ENCODE assay signal across 14 cellular contexts in the genomic region with DNA sequence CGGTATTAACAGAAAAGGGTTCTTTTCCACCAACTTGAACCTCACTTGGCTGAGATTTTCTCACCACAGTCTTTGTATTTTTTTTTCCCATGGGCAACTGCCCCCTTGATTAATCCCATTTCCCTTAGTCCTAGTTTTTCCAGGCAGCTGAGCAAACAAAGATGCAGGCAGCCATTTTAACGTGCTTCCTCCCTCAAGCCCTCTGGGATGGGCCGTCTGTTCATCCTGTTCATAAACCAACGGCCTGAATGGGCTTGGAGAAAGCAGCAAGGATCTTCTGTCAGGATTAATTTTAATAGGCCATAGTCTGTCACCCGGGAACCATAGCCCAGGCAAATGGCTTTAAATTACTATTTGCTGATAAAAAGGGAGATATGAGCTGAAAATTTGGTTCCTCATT. TPM values are rescaled to one million over a fixed set of nuclear protein-coding genes. Genes with fewer than 3 reads are reported as not detected.
DNase-seq lines count a peak whose midpoint lies in the region; ATAC-seq, FAIRE-seq and TF ChIP-seq lines count a peak whose summit lies in the region.
"Had no signal": no experiment of that assay in that cellular context is flagged by ENCODE, and none has a peak within 500 bp of the region (broad histone marks: within the 10 kb centered on the region; RNA-seq: fewer than 3 reads in every experiment).

No MANE protein-coding gene starts in this region.

- peak overlapping the region; percentile 4 for H2AFZ ChIP-seq in osteoblast (ENCODE audit: low read length)

- peak overlapping the region; percentile 83 for H3K27ac ChIP-seq in SJCRH30
- no peak overlapping the region for H3K27ac ChIP-seq in osteoblast (ENCODE audit: low read depth, low read length)
- no peak overlapping the region for H3K27ac ChIP-seq in pancreas
- H3K27ac ChIP-seq: left lung had no signal

- 70 to 72% methylated on average over 5 of the region's 5 CpGs for WGBS in pancreas, 2 donors

- no peak for FAIRE-seq in pancreas (lab: Jason Lieb, UNC)
- FAIRE-seq: TTC549 had no signal

- H3K4me3 Mint-ChIP-seq in activated naive CD8-positive, alpha-beta T cell treated with anti-CD3 and anti-CD28 coated beads for 36 hours = no peak overlapping the region
- H3K4me3 Mint-ChIP-seq: endodermal cell had no signal

- DNase-seq in DMS153 treated with DMSO at 0.1 percent for 48 hours (lab: John Stamatoyannopoulos, UW; ENCODE audit: unreplicated experiment) = peak; percentile 2
- peak; percentile 76 for DNase-seq in NCI-H1092 (lab: John Stamatoyannopoulos, UW)
- DNase-seq in SJCRH30 = peak; percentile 92 to 98
- DNase-seq in osteoblast (ENCODE audit: insufficient read length, low spot score, missing footprints) = no peak
- DNase-seq in hepatic stellate cell (ENCODE audit: low spot score) = no peak
- DNase-seq in pancreas = no peak
- no peak for DNase-seq in activated naive CD8-positive, alpha-beta T cell treated with anti-CD3 and anti-CD28 coated beads for 36 hours
- DNase-seq: activated CD4-positive, alpha-beta T cell treated with anti-CD3 and anti-CD28 coated beads, Interleukin-2, amount 50 U/mL, for 4 hours; central memory CD4-positive, alpha-beta T cell; endodermal cell; Karpas-422; left lung; NCI-H2107 had no signal

- H3K4me1 ChIP-seq in SJCRH30 = peaks cover 47% of the 10 kb centered on the region
- H3K4me1 ChIP-seq in osteoblast (ENCODE audit: insufficient read depth, low read length) = peaks cover 24% of the 10 kb centered on the region
- H3K4me1 ChIP-seq in pancreas = peaks cover 10 to 24% (median 14%) of the 10 kb centered on the region in 3 donors
- H3K4me1 ChIP-seq: left lung had no signal

- TF ChIP-seq CTCF in osteoblast (IDR thresholded peaks at IDR 0.05; ENCODE audit: extremely low read depth, low read depth, low read length) (no peak), pancreas (IDR thresholded peaks at IDR 0.05) (no peak)

- H3K36me3 ChIP-seq in SJCRH30 (no peaks in the 10 kb centered on the region), osteoblast (ENCODE audit: insufficient read depth, low read length) (no peaks in the 10 kb centered on the region), pancreas (no peaks in the 10 kb centered on the region)
- H3K36me3 ChIP-seq: left lung had no signal

- no peaks in the 10 kb centered on the region for H3K36me3 Mint-ChIP-seq in activated naive CD8-positive, alpha-beta T cell treated with anti-CD3 and anti-CD28 coated beads for 36 hours

- H3K4me1 Mint-ChIP-seq in activated naive CD8-positive, alpha-beta T cell treated with anti-CD3 and anti-CD28 coated beads for 36 hours = no peaks in the 10 kb centered on the region

- peaks cover 3% of the 10 kb centered on the region for H3K27me3 Mint-ChIP-seq in activated naive CD8-positive, alpha-beta T cell treated with anti-CD3 and anti-CD28 coated beads for 36 hours

- H3K4me2 ChIP-seq in osteoblast (ENCODE audit: insufficient read depth, low read length) = no peak overlapping the region

- H3K9me3 Mint-ChIP-seq in activated naive CD8-positive, alpha-beta T cell treated with anti-CD3 and anti-CD28 coated beads for 36 hours = no peaks in the 10 kb centered on the region
- H3K9me3 Mint-ChIP-seq: endodermal cell had no signal

- H3K27me3 ChIP-seq in SJCRH30 = no peaks in the 10 kb centered on the region
- H3K27me3 ChIP-seq in osteoblast (ENCODE audit: insufficient read depth, low read length) = no peaks in the 10 kb centered on the region
- no peaks in the 10 kb centered on the region for H3K27me3 ChIP-seq in pancreas
- H3K27me3 ChIP-seq: left lung had no signal

- H3K9me3 ChIP-seq in SJCRH30 (replicated peaks) (no peaks in the 10 kb centered on the region), osteoblast (ENCODE audit: low read depth, low read length) (no peaks in the 10 kb centered on the region), pancreas (no peaks in the 10 kb centered on the region)
- H3K9me3 ChIP-seq: left lung had no signal

- H4K20me1 ChIP-seq in osteoblast (ENCODE audit: insufficient read depth, low read length) = no peaks in the 10 kb centered on the region

- H3K4me3 ChIP-seq in SJCRH30 = no peak overlapping the region
- H3K4me3 ChIP-seq in osteoblast (ENCODE audit: insufficient read depth, low read length) = no peak overlapping the region
- H3K4me3 ChIP-seq in pancreas = no peak overlapping the region
- H3K4me3 ChIP-seq: left lung had no signal

- no peak overlapping the region for H3K27ac Mint-ChIP-seq in activated naive CD8-positive, alpha-beta T cell treated with anti-CD3 and anti-CD28 coated beads for 36 hours
- H3K27ac Mint-ChIP-seq: endodermal cell had no signal

- intact Hi-C loops in pancreas (cut with DNase I) = no loop called here

- no peak for ATAC-seq in pancreas
- ATAC-seq: left lung had no signal

- no peaks in the 10 kb centered on the region for H3K79me2 ChIP-seq in osteoblast (ENCODE audit: insufficient read depth, low read length)

RNA-seq across cellular contexts. Expression of gene POLR2M, which starts 10.4 kb away (rescaled TPM):
- total RNA-seq in SJCRH30 (2014; rRNA removed; shearing (Covaris generic)) = 329 and 416 TPM in 2 replicates
- 154 and 416 TPM in 2 replicates for total RNA-seq in osteoblast
- total RNA-seq in pancreas = 10 to 100 TPM; 30.3 to 54.1 (median 38.7) TPM
- 10 to 100 TPM; 38.7 to 47.4 TPM for polyA plus RNA-seq in pancreas
- total RNA-seq in activated naive CD8-positive, alpha-beta T cell treated with anti-CD3 and anti-CD28 coated beads for 36 hours = 10 to 100 TPM; 91.4 to 93.1 TPM

Comparison
In these comparisons a context has a peak if more than half of its experiments do, and no peak if none do; other contexts are left out.
1. DNase-seq: peak in DMS153 treated with DMSO at 0.1 percent for 48 hours (single experiment), NCI-H1092 (single experiment) and SJCRH30 (2 of 2); none in osteoblast (single experiment), hepatic stellate cell (single experiment), pancreas (0 of 6) and activated naive CD8-positive, alpha-beta T cell treated with anti-CD3 and anti-CD28 coated beads for 36 hours (single experiment).